19 cellular contexts compared by ENCODE assay signal in the genomic region with DNA sequence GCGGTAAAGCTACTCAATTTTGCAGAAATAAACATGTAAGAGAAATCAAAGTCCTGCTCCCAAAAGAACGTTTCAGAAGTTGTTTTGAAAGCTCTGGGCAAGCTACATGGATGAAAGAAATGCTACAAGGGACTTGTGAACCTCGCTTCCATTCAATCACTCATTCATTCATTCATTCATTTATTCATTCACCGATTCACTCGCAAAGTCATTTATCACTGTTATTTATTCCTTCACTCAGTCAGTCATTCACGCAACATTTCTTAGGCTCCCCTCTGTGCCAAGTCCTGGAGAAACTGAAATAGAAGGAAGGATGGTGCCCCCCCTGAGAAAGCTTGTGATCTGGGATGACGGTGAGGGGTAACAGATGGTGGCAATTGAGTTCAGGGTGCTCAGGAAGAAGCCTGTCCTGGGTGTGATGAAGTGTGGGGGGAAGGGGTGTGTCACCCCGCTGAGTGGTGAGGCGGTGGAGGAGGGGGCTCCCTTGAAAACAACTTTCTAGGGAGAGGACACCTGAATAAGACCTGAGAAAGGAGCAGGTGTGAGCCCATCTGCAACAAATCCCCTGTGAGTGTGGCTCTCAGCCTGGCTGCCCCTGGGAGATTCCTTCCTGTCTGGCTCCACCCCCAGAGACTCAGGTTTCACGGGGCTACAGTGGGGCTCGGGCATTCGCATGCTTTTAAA. TPM values are rescaled to one million over a fixed set of nuclear protein-coding genes. Genes with fewer than 3 reads are reported as not detected.
A peak's percentile ranks its signal among the peaks of the same experiment; 100 is the strongest.
DNase-seq lines count a peak whose midpoint lies in the region; ATAC-seq, FAIRE-seq and TF ChIP-seq lines count a peak whose summit lies in the region.
"Had no signal": no experiment of that assay in that cellular context is flagged by ENCODE, and none has a peak within 500 bp of the region (broad histone marks: within the 10 kb centered on the region; RNA-seq: fewer than 3 reads in every experiment).

No MANE protein-coding gene starts in this region.

- H3K18ac ChIP-seq in neuronal stem cell (ENCODE audit: low read length): peak overlapping the region; percentile 78

- H4K8ac ChIP-seq in neuronal stem cell (ENCODE audit: low read depth, low read length): no peak overlapping the region

- H2BK15ac ChIP-seq in neuronal stem cell (ENCODE audit: low read length): peak overlapping the region; percentile 45

- no peak for ATAC-seq in HG02623 (IDR thresholded peaks at IDR 0.05; ENCODE audit: unreplicated experiment)

- H3K79me2 ChIP-seq in astrocyte (ENCODE audit: insufficient read depth, low read length): no peaks in the 10 kb centered on the region

- no peak for FAIRE-seq in astrocyte (lab: Jason Lieb, UNC)
- FAIRE-seq: pancreas, TTC549 had no signal

- peak; percentile 1 for DNase-seq in NCI-H146 (lab: John Stamatoyannopoulos, UW)
- no peak for DNase-seq in NCI-H146 treated with DMSO at 0.1 percent for 48 hours (lab: John Stamatoyannopoulos, UW; ENCODE audit: unreplicated experiment)
- DNase-seq in NCI-H128 (lab: John Stamatoyannopoulos, UW; ENCODE audit: unreplicated experiment): peak; percentile 18
- peak; percentile 4 for DNase-seq in astrocyte (ENCODE audit: low read depth)
- DNase-seq in neuronal stem cell (ENCODE audit: low spot score): peak; percentile 24
- no peak for DNase-seq in stimulated activated CD4-positive, alpha-beta T cell treated with anti-CD3 and anti-CD28 coated beads, Interleukin-4, amount 100 ng/mL, for 1 hour
- no peak for DNase-seq in globus pallidus (ENCODE audit: low spot score)
- DNase-seq: activated naive CD4-positive, alpha-beta T cell treated with anti-CD3 and anti-CD28 coated beads for 36 hours; DND-41; GOT3; head of caudate nucleus; NCI-H2029; pancreas; upper lobe of left lung had no signal

- H3K27ac Mint-ChIP-seq in astrocyte (ENCODE audit: unreplicated experiment): no peak overlapping the region
- H3K27ac Mint-ChIP-seq: activated naive CD4-positive, alpha-beta T cell treated with anti-CD3 and anti-CD28 coated beads for 36 hours had no signal

- H3K4me1 ChIP-seq in astrocyte (ENCODE audit: insufficient read depth, low read length) (no peaks in the 10 kb centered on the region), neuronal stem cell (ENCODE audit: control insufficient read depth in 2 of 2, insufficient read depth in 1 of 2, low read depth in 1 of 2, low read length in 2 of 2) (peaks cover 6% of the 10 kb centered on the region in 2 donors)
- H3K4me1 ChIP-seq: pancreas, upper lobe of left lung had no signal

- no peak overlapping the region for H3K4me3 Mint-ChIP-seq in astrocyte (ENCODE audit: unreplicated experiment)
- H3K4me3 Mint-ChIP-seq: activated naive CD4-positive, alpha-beta T cell treated with anti-CD3 and anti-CD28 coated beads for 36 hours had no signal

- H2BK12ac ChIP-seq in neuronal stem cell (ENCODE audit: low read length): no peak overlapping the region

- 100% methylated on average over 2 of the region's 12 CpGs; no CpG with 5 or more reads in 1 of the 2 donors for WGBS in neuronal stem cell (ENCODE audit: extremely low coverage in 2 of 2, insufficient read length in 2 of 2, insufficient replicate concordance in 1 of 2), 2 donors

- H3K9ac ChIP-seq in astrocyte (ENCODE audit: low read length): no peak overlapping the region
- no peak overlapping the region for H3K9ac ChIP-seq in neuronal stem cell (ENCODE audit: low read depth, low read length, poor library complexity)

- H3K9me3 ChIP-seq in astrocyte (ENCODE audit: insufficient read depth, low read depth, low read length) (no peaks in the 10 kb centered on the region), neuronal stem cell (replicated peaks in 1 of 2; ENCODE audit: control insufficient read depth in 2 of 2, insufficient read depth in 1 of 2, low read depth in 1 of 2, low read length in 2 of 2) (peaks cover 0 to 1% of the 10 kb centered on the region in 2 donors)
- H3K9me3 ChIP-seq: pancreas, upper lobe of left lung had no signal

- no peaks in the 10 kb centered on the region for H3K36me3 ChIP-seq in astrocyte (ENCODE audit: insufficient read depth, low read length)
- no peaks in the 10 kb centered on the region for H3K36me3 ChIP-seq in neuronal stem cell (replicated peaks in 1 of 2; ENCODE audit: control insufficient read depth in 2 of 2, insufficient read depth in 2 of 2, low read length in 2 of 2)
- H3K36me3 ChIP-seq: cardiac muscle cell, pancreas, upper lobe of left lung had no signal

- H3K4me2 ChIP-seq in astrocyte (ENCODE audit: low read length): no peak overlapping the region
- H3K4me2 ChIP-seq in neuronal stem cell (ENCODE audit: insufficient read depth, low read length, poor library complexity, severe bottlenecking): peak overlapping the region; percentile 38

- H2BK120ac ChIP-seq in neuronal stem cell (ENCODE audit: low read depth, low read length): no peak overlapping the region

- no peaks in the 10 kb centered on the region for H3K27me3 Mint-ChIP-seq in astrocyte (ENCODE audit: low read depth, unreplicated experiment)

- TF ChIP-seq CTCF in astrocyte (IDR thresholded peaks at IDR 0.05; ENCODE audit: insufficient read depth, low read depth, low read length): no peak

- no peak overlapping the region for H3K14ac ChIP-seq in neuronal stem cell (ENCODE audit: low read length)

- no peaks in the 10 kb centered on the region for H4K20me1 ChIP-seq in astrocyte (ENCODE audit: insufficient read depth, low read length)

- H3K4me3 ChIP-seq in astrocyte (ENCODE audit: insufficient read depth, low read depth, low read length): no peak overlapping the region
- no peak overlapping the region for H3K4me3 ChIP-seq in neuronal stem cell (ENCODE audit: low read length in 2 of 2)
- H3K4me3 ChIP-seq: cardiac muscle cell, pancreas, upper lobe of left lung had no signal

- H3K23ac ChIP-seq in neuronal stem cell (ENCODE audit: low read depth, low read length, poor library complexity): no peak overlapping the region

- no peaks in the 10 kb centered on the region for H3K36me3 Mint-ChIP-seq in astrocyte (ENCODE audit: low read depth, unreplicated experiment)

- H2AK5ac ChIP-seq in neuronal stem cell (ENCODE audit: low read depth, low read length): no peak overlapping the region

- peak overlapping the region; percentile 39 for H2BK5ac ChIP-seq in neuronal stem cell (ENCODE audit: low read length)

- H3K9me3 Mint-ChIP-seq in astrocyte (ENCODE audit: unreplicated experiment): no peaks in the 10 kb centered on the region
- H3K9me3 Mint-ChIP-seq: activated naive CD4-positive, alpha-beta T cell treated with anti-CD3 and anti-CD28 coated beads for 36 hours had no signal

- H3K27ac ChIP-seq in astrocyte (ENCODE audit: low read depth, low read length): no peak overlapping the region
- H3K27ac ChIP-seq in neuronal stem cell (replicated peaks; ENCODE audit: low read length): peak overlapping the region; percentile 27
- H3K27ac ChIP-seq: cardiac muscle cell, pancreas, upper lobe of left lung had no signal

- no peak overlapping the region for H3K4ac ChIP-seq in neuronal stem cell (ENCODE audit: low read length)

- H3K4me1 Mint-ChIP-seq in astrocyte (ENCODE audit: low read depth, unreplicated experiment): peaks cover 1% of the 10 kb centered on the region

- no peak overlapping the region for H4K91ac ChIP-seq in neuronal stem cell (ENCODE audit: low read depth, low read length, poor library complexity)

- H2AFZ ChIP-seq in astrocyte (ENCODE audit: low read depth, low read length) (no peak overlapping the region), neuronal stem cell (ENCODE audit: low read length) (peak overlapping the region; percentile 84)

- no peaks in the 10 kb centered on the region for H3K79me1 ChIP-seq in neuronal stem cell (ENCODE audit: low read depth, low read length)

- H3K27me3 ChIP-seq in astrocyte (ENCODE audit: insufficient read depth, low read length): no peaks in the 10 kb centered on the region
- H3K27me3 ChIP-seq in neuronal stem cell (ENCODE audit: control insufficient read depth in 3 of 3, insufficient read depth in 3 of 3, low read depth in 1 of 3, low read length in 3 of 3): peaks cover 0 to 9% (median 0%) of the 10 kb centered on the region in 3 experiments
- H3K27me3 ChIP-seq: cardiac muscle cell, pancreas, upper lobe of left lung had no signal

RNA-seq across cellular contexts. Expression of a gene that starts 36.3 kb away (rescaled TPM):
- not detected in 2 replicates for total RNA-seq in astrocyte
- polyA plus RNA-seq in neuronal stem cell (2013, experiment 1 of 2): not detected
- not detected for polyA plus RNA-seq in neuronal stem cell (2013, experiment 2 of 2)
- total RNA-seq: activated naive CD4-positive, alpha-beta T cell treated with anti-CD3 and anti-CD28 coated beads for 36 hours; cardiac muscle cell; HT1080; mesenteric fat pad; pancreas; upper lobe of left lung had no signal
- polyA plus RNA-seq: cardiac muscle cell, pancreas had no signal

Comparison
In these comparisons a context has a peak if more than half of its experiments do, and no peak if none do; other contexts are left out.
1. DNase-seq: peak in NCI-H146 (single experiment), NCI-H128 (single experiment), astrocyte (single experiment) and neuronal stem cell (single experiment); none in NCI-H146 treated with DMSO at 0.1 percent for 48 hours (single experiment), stimulated activated CD4-positive, alpha-beta T cell treated with anti-CD3 and anti-CD28 coated beads, Interleukin-4, amount 100 ng/mL, for 1 hour (single experiment) and globus pallidus (single experiment).